In genomic region chr22:20937031-20937793, GRCh38 we compare ENCODE assay signal across 14 cellular contexts. TPM values are rescaled to one million over a fixed set of nuclear protein-coding genes. Genes with fewer than 3 reads are reported as not detected.
DNase-seq lines count a peak whose midpoint lies in the region; FAIRE-seq and TF ChIP-seq lines count a peak whose summit lies in the region.
"Had no signal": no experiment of that assay in that cellular context is flagged by ENCODE, and none has a peak within 500 bp of the region (broad histone marks: within the 10 kb centered on the region; RNA-seq: fewer than 3 reads in every experiment).

No MANE protein-coding gene starts in this region.

- peaks cover 100% of the 10 kb centered on the region for H3K79me2 ChIP-seq in OCI-LY3 (ENCODE audit: low read length)
- peaks cover 96% of the 10 kb centered on the region for H3K79me2 ChIP-seq in osteoblast (ENCODE audit: insufficient read depth, low read length)

- peaks cover 24% of the 10 kb centered on the region for H3K4me1 ChIP-seq in OCI-LY3 (ENCODE audit: low read length)
- peaks cover 11% of the 10 kb centered on the region in 2 donors for H3K4me1 ChIP-seq in small intestine (ENCODE audit: control insufficient read depth in 2 of 2, insufficient read depth in 1 of 2, low read depth in 1 of 2, low read length in 1 of 2)
- H3K4me1 ChIP-seq in osteoblast (ENCODE audit: insufficient read depth, low read length) = no peaks in the 10 kb centered on the region

- H3K4me3 ChIP-seq in OCI-LY3 (ENCODE audit: low read length) (no peak overlapping the region), small intestine (ENCODE audit: low read depth in 1 of 2, low read length in 2 of 2) (no peak overlapping the region), osteoblast (ENCODE audit: insufficient read depth, low read length) (no peak overlapping the region)
- H3K4me3 ChIP-seq: skin epidermis had no signal

- H3K36me3 Mint-ChIP-seq in T-helper 2 cell treated with Interferon-gamma antibody and Interleukin-4, amounts not matched to agents 5 μg/mL and 100 μg/mL, for 36 hours (ENCODE audit: low read depth) = peaks cover 50% of the 10 kb centered on the region
- H3K36me3 Mint-ChIP-seq in immature natural killer cell = peaks cover 3 to 10% (median 7%) of the 10 kb centered on the region in 3 donors

- H3K4me3 Mint-ChIP-seq in T-helper 2 cell treated with Interferon-gamma antibody and Interleukin-4, amounts not matched to agents 5 μg/mL and 100 μg/mL, for 36 hours = no peak overlapping the region
- peak overlapping the region; percentile 34 to 61 (median 55) for H3K4me3 Mint-ChIP-seq in immature natural killer cell

- no peaks in the 10 kb centered on the region for H3K9me3 Mint-ChIP-seq in T-helper 2 cell treated with Interferon-gamma antibody and Interleukin-4, amounts not matched to agents 5 μg/mL and 100 μg/mL, for 36 hours
- H3K9me3 Mint-ChIP-seq in immature natural killer cell = no peaks in the 10 kb centered on the region

- no peak overlapping the region for H3K9ac ChIP-seq in OCI-LY3 (ENCODE audit: low read length)

- 23 to 57% (median 38%) methylated on average over 12 of the region's 12 CpGs for WGBS in small intestine, 3 donors

- TF ChIP-seq CTCF in OCI-LY3 (IDR thresholded peaks at IDR 0.05; ENCODE audit: low read depth, low read length) = no peak
- TF ChIP-seq CTCF in osteoblast (IDR thresholded peaks at IDR 0.05; ENCODE audit: extremely low read depth, low read depth, low read length) = no peak

- H2AFZ ChIP-seq in OCI-LY3 (ENCODE audit: low read depth, low read length) = no peak overlapping the region
- H2AFZ ChIP-seq in osteoblast (ENCODE audit: low read length) = no peak overlapping the region

- peak overlapping the region; percentile 2 for H3K27ac Mint-ChIP-seq in T-helper 2 cell treated with Interferon-gamma antibody and Interleukin-4, amounts not matched to agents 5 μg/mL and 100 μg/mL, for 36 hours
- H3K27ac Mint-ChIP-seq in immature natural killer cell = peak overlapping the region; percentile 30 to 76 (median 70)

- H3K36me3 ChIP-seq in OCI-LY3 (replicated peaks; ENCODE audit: low read depth, low read length) (peaks cover 41% of the 10 kb centered on the region), small intestine (ENCODE audit: control insufficient read depth in 2 of 2, insufficient read depth in 2 of 2, low read length in 2 of 2) (peaks cover 0 to 10% of the 10 kb centered on the region in 2 donors), osteoblast (ENCODE audit: insufficient read depth, low read length) (peaks cover 27% of the 10 kb centered on the region)

- H3K4me2 ChIP-seq in OCI-LY3 (ENCODE audit: low read length) (peak overlapping the region; percentile 10; the same call in 1 of the 2 replicates), osteoblast (ENCODE audit: insufficient read depth, low read length) (no peak overlapping the region)

- no peaks in the 10 kb centered on the region for H3K9me3 ChIP-seq in OCI-LY3 (ENCODE audit: insufficient read depth, low read length)
- H3K9me3 ChIP-seq in small intestine (ENCODE audit: control insufficient read depth, low read depth) = no peaks in the 10 kb centered on the region
- no peaks in the 10 kb centered on the region for H3K9me3 ChIP-seq in osteoblast (ENCODE audit: low read depth, low read length)

- DNase-seq in T-helper 2 cell treated with Interferon-gamma antibody and Interleukin-4, amounts not matched to agents 5 μg/mL and 100 μg/mL, for 36 hours (ENCODE audit: low spot score) = no peak
- DNase-seq in T-helper 2 cell = no peak
- DNase-seq in immature natural killer cell = no peak
- DNase-seq in small intestine = peak; percentile 79
- no peak for DNase-seq in HuH-7.5 (ENCODE audit: low spot score)
- no peak for DNase-seq in osteoblast (ENCODE audit: insufficient read length, low spot score, missing footprints)
- DNase-seq in RPMI8226 = no peak
- DNase-seq: GOT3, left cardiac atrium, MV-4-11, NCI-H748 treated with DMSO at 0.1 percent for 48 hours had no signal

- peaks cover 95% of the 10 kb centered on the region for H4K20me1 ChIP-seq in OCI-LY3 (ENCODE audit: insufficient read depth, low read length)
- peaks cover 75% of the 10 kb centered on the region for H4K20me1 ChIP-seq in osteoblast (ENCODE audit: insufficient read depth, low read length)

- H3K27ac ChIP-seq in OCI-LY3 (ENCODE audit: low read length) (no peak overlapping the region), small intestine (ENCODE audit: low read depth in 1 of 2, low read length in 1 of 2) (peak overlapping the region; percentile 51 to 55), osteoblast (ENCODE audit: low read depth, low read length) (no peak overlapping the region)

- H3K27me3 ChIP-seq in OCI-LY3 (ENCODE audit: low read depth, low read length) = no peaks in the 10 kb centered on the region
- H3K27me3 ChIP-seq in small intestine (ENCODE audit: control insufficient read depth in 2 of 2, insufficient read depth in 2 of 2, low read length in 2 of 2) = no peaks in the 10 kb centered on the region
- H3K27me3 ChIP-seq in osteoblast (ENCODE audit: insufficient read depth, low read length) = no peaks in the 10 kb centered on the region

- H3K4me1 Mint-ChIP-seq in T-helper 2 cell treated with Interferon-gamma antibody and Interleukin-4, amounts not matched to agents 5 μg/mL and 100 μg/mL, for 36 hours (ENCODE audit: low read depth) = peaks cover 27% of the 10 kb centered on the region
- peaks cover 81 to 85% of the 10 kb centered on the region in 2 donors for H3K4me1 Mint-ChIP-seq in immature natural killer cell

- no peak for FAIRE-seq in small intestine (lab: Jason Lieb, UNC)

- no peaks in the 10 kb centered on the region for H3K27me3 Mint-ChIP-seq in T-helper 2 cell treated with Interferon-gamma antibody and Interleukin-4, amounts not matched to agents 5 μg/mL and 100 μg/mL, for 36 hours (ENCODE audit: low read depth)
- peaks cover 0 to 6% (median 0%) of the 10 kb centered on the region in 3 donors for H3K27me3 Mint-ChIP-seq in immature natural killer cell (ENCODE audit: low read depth in 3 of 3)

RNA-seq across cellular contexts. Expression of gene CRKL, which starts 20.0 kb away (rescaled TPM):
- polyA plus RNA-seq in immature natural killer cell = 10 to 100 TPM; 26.7 to 50.7 (median 43.1) TPM
- 10 to 100 TPM; 18.6 to 24.2 (median 19.9) TPM for polyA plus RNA-seq in small intestine
- total RNA-seq in osteoblast = 31.2 and 38.4 TPM in 2 replicates

RNA-seq across cellular contexts. Expression of gene AIFM3, which starts 29.8 kb away (rescaled TPM):
- polyA plus RNA-seq in immature natural killer cell (1 to 10 TPM in 1 of 3 donors, under 1 TPM in 1, not detected in 1; 0.30 to 1.4 TPM), small intestine (1 to 10 TPM; 5.1 to 9.4 (median 6.8) TPM)
- total RNA-seq in osteoblast = 0.59 and 0.72 TPM in 2 replicates
- total RNA-seq: A673 had no signal

RNA-seq across cellular contexts. Expression of gene LZTR1, which starts 44.9 kb away (rescaled TPM):
- polyA plus RNA-seq in immature natural killer cell (10 to 100 TPM in 2 of 3 donors, 1 to 10 TPM in 1; 8.1 to 18.4 (median 11.1) TPM), small intestine (10 to 100 TPM; 22.7 to 38.0 (median 26.8) TPM)
- 56.8 and 58.0 TPM in 2 replicates for total RNA-seq in osteoblast

Comparison
In these comparisons a context has a peak if more than half of its experiments do, and no peak if none do; other contexts are left out.
1. H3K27ac ChIP-seq: peak in small intestine (2 of 2); none in OCI-LY3 (single experiment) and osteoblast (single experiment).